1 cellular context compared by ENCODE assay signal in the genomic region with DNA sequence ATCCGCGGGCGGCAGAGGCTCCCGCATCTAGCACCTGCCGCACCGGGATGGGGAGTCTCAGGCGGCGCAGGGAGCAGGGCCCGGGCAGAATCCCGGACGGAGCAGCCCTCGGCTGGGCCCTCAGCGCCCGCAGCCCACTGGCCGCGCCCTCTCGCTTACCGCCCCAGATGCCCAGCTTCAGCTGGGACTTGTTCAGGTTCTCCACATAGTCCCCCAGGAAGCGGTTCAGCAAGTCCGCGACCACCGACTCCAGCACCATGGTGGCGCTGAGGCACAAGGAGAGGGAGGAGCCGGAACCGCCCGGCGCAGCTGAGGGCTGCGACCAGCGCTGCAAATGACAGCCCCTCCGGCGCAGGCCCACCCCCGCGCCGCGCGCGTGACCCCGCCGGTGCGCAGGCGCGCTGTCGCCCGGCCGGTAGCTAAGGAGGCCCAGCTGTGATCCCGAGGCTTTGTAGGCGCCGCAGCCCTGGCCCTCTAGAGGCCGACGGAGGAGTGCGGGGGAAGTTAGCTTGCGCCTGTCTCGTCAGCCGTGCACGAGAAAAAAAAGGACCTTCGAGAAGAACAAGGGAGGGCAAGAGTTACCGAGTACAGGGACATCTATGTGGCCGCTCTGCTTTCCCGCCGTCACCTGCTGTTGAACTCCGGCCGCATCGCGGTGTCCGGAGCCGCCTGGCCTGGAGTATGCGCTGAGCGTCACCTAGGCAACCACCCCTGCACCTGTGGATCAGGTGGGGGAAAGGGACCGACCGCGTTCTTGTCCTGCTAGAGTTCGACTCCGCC.
TF ChIP-seq lines count a peak whose summit lies in the region.

Gene VPS13C, minus strand, starts transcription at position 332 of the 780 bp plus-strand sequence. Its CDS starts 73 bp downstream, at position 259.

TF ChIP-seq in K562, 482 proteins besides CTCF, POLR2A, EP300 and RAD21 (continued from another document and continues in another):
- peak; percentile 52; the same call in 1 of the 2 replicates for TF ChIP-seq AFF4 (CRISPR knock-in tag; IDR thresholded peaks at IDR 0.05)
- TF ChIP-seq, protein P1, sequence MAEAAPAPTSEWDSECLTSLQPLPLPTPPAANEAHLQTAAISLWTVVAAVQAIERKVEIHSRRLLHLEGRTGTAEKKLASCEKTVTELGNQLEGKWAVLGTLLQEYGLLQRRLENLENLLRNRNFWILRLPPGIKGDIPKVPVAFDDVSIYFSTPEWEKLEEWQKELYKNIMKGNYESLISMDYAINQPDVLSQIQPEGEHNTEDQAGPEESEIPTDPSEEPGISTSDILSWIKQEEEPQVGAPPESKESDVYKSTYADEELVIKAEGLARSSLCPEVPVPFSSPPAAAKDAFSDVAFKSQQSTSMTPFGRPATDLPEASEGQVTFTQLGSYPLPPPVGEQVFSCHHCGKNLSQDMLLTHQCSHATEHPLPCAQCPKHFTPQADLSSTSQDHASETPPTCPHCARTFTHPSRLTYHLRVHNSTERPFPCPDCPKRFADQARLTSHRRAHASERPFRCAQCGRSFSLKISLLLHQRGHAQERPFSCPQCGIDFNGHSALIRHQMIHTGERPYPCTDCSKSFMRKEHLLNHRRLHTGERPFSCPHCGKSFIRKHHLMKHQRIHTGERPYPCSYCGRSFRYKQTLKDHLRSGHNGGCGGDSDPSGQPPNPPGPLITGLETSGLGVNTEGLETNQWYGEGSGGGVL (CRISPR knock-in tag; IDR thresholded peaks at IDR 0.05) = no peak
- no peak for TF ChIP-seq IFI16 (CRISPR knock-in tag; IDR thresholded peaks at IDR 0.05)
- TF ChIP-seq RBM25 (IDR thresholded peaks at IDR 0.05; ENCODE audit: low read depth, low read length, severe bottlenecking) = no peak
- TF ChIP-seq HBP1 (CRISPR knock-in tag; IDR thresholded peaks at IDR 0.05) = no peak
- TF ChIP-seq CBX1 (IDR thresholded peaks at IDR 0.05; ENCODE audit: low read depth) = no peak
- no peak for TF ChIP-seq ZNF217 (CRISPR knock-in tag; IDR thresholded peaks at IDR 0.05)
- TF ChIP-seq ZNF354B (CRISPR knock-in tag; IDR thresholded peaks at IDR 0.05) = no peak
- no peak for TF ChIP-seq NFIX (CRISPR knock-in tag; IDR thresholded peaks at IDR 0.05; ENCODE audit: low read depth)
- no peak for TF ChIP-seq ZNF561 (CRISPR knock-in tag; conservative IDR thresholded peaks at IDR 0.05)
- no peak for TF ChIP-seq ZNF695 (CRISPR knock-in tag; IDR thresholded peaks at IDR 0.05)
- peak; percentile 54 for TF ChIP-seq JUND (IDR thresholded peaks at IDR 0.05; ENCODE audit: borderline replicate concordance, low read depth, low read length)
- peak; percentile 11; the same call in 1 of the 3 replicates for TF ChIP-seq JUND (tag; IDR thresholded peaks at IDR 0.05; ENCODE audit: borderline replicate concordance, low read depth, low read length)
- peak; percentile 91 for TF ChIP-seq CCNT2 (IDR thresholded peaks at IDR 0.05; ENCODE audit: borderline replicate concordance, extremely low read depth, insufficient read length, low read depth, low read length)
- peak; percentile 76; the same call in 1 of the 2 replicates for TF ChIP-seq USF1 (CRISPR knock-in tag; IDR thresholded peaks at IDR 0.05)
- TF ChIP-seq, protein P2, sequence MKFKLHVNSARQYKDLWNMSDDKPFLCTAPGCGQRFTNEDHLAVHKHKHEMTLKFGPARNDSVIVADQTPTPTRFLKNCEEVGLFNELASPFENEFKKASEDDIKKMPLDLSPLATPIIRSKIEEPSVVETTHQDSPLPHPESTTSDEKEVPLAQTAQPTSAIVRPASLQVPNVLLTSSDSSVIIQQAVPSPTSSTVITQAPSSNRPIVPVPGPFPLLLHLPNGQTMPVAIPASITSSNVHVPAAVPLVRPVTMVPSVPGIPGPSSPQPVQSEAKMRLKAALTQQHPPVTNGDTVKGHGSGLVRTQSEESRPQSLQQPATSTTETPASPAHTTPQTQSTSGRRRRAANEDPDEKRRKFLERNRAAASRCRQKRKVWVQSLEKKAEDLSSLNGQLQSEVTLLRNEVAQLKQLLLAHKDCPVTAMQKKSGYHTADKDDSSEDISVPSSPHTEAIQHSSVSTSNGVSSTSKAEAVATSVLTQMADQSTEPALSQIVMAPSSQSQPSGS (CRISPR knock-in tag; IDR thresholded peaks at IDR 0.05) = no peak
- TF ChIP-seq BRF1 (IDR thresholded peaks at IDR 0.05; ENCODE audit: borderline replicate concordance, extremely low read depth, insufficient read length) = no peak
- TF ChIP-seq GTF2F1 (IDR thresholded peaks at IDR 0.05; ENCODE audit: low read depth, low read length) = no peak
- TF ChIP-seq PBX2 (CRISPR knock-in tag; IDR thresholded peaks at IDR 0.05; ENCODE audit: low read depth) = no peak
- no peak for TF ChIP-seq PBX2 (tag; conservative IDR thresholded peaks at IDR 0.05; ENCODE audit: low read depth)
- no peak for TF ChIP-seq ZBTB40 (IDR thresholded peaks at IDR 0.05)
- TF ChIP-seq ZBTB40 (CRISPR knock-in tag; IDR thresholded peaks at IDR 0.05) = no peak
